Comparison of ENCODE assay signal across 1 cellular context in genomic region chr19:18093439-18094161, GRCh38.
A peak's percentile ranks its signal among the peaks of the same experiment; 100 is the strongest.
TF ChIP-seq lines count a peak whose summit lies in the region.

No MANE protein-coding gene starts in this region.

TF ChIP-seq in K562, 482 proteins besides CTCF, POLR2A, EP300 and RAD21 (continued from another document and continues in another):
- TF ChIP-seq ZNF277 (CRISPR knock-in tag; IDR thresholded peaks at IDR 0.05; ENCODE audit: borderline replicate concordance) = no peak
- no peak for TF ChIP-seq MLX (CRISPR knock-in tag; conservative IDR thresholded peaks at IDR 0.05)
- peak; percentile 73 for TF ChIP-seq CBFA2T2 (conservative IDR thresholded peaks at IDR 0.05)
- no peak for TF ChIP-seq JUN (IDR thresholded peaks at IDR 0.05; ENCODE audit: borderline replicate concordance, low read depth, low read length)
- no peak for TF ChIP-seq JUN (CRISPR knock-in tag; IDR thresholded peaks at IDR 0.05; ENCODE audit: borderline replicate concordance)
- TF ChIP-seq IRF9 (tag; IDR thresholded peaks at IDR 0.05) = no peak
- no peak for TF ChIP-seq ZNF518B (CRISPR knock-in tag; IDR thresholded peaks at IDR 0.05)
- no peak for TF ChIP-seq NR4A1 (CRISPR knock-in tag; IDR thresholded peaks at IDR 0.05)
- TF ChIP-seq NR4A1 (tag; IDR thresholded peaks at IDR 0.05) = peak; percentile 66; the same call in 1 of the 2 replicates
- TF ChIP-seq NRF1 (conservative IDR thresholded peaks at IDR 0.05 in 1 of 2, IDR thresholded peaks at IDR 0.05 in 1 of 2) = 0 out of 4 replicates have a peak, but pooled peaks of 1 of the 2 experiments have one; percentile 10
- no peak for TF ChIP-seq BRF2 (IDR thresholded peaks at IDR 0.05; ENCODE audit: borderline replicate concordance, insufficient read depth, insufficient read length)
- no peak for TF ChIP-seq SUPT5H (IDR thresholded peaks at IDR 0.05)
- TF ChIP-seq KDM2B (CRISPR knock-in tag; IDR thresholded peaks at IDR 0.05) = no peak
- no peak for TF ChIP-seq HDAC3 (IDR thresholded peaks at IDR 0.05; ENCODE audit: borderline replicate concordance, partially characterized antibody)
- peak; percentile 91 for TF ChIP-seq NFYB (IDR thresholded peaks at IDR 0.05; ENCODE audit: extremely low read depth, insufficient read length)
- no peak for TF ChIP-seq HNRNPUL1 (IDR thresholded peaks at IDR 0.05; ENCODE audit: low read length)
- no peak for TF ChIP-seq ELF4 (CRISPR knock-in tag; IDR thresholded peaks at IDR 0.05)
- 0 out of 2 replicates have a peak, but pooled peaks have one; percentile 46 for TF ChIP-seq E2F3 (CRISPR knock-in tag; IDR thresholded peaks at IDR 0.05)
- no peak for TF ChIP-seq ZFX (CRISPR knock-in tag; IDR thresholded peaks at IDR 0.05)
- TF ChIP-seq EHMT2 (IDR thresholded peaks at IDR 0.05) = 0 out of 2 replicates have a peak, but pooled peaks have one; percentile 23
- TF ChIP-seq PML (IDR thresholded peaks at IDR 0.05; ENCODE audit: low read length) = no peak
- no peak for TF ChIP-seq TAL1 (IDR thresholded peaks at IDR 0.05)
- no peak for TF ChIP-seq ARHGAP35 (IDR thresholded peaks at IDR 0.05; ENCODE audit: partially characterized antibody)
- no peak for TF ChIP-seq GTF2A2 (tag; IDR thresholded peaks at IDR 0.05)
- TF ChIP-seq CUX1 (CRISPR knock-in tag; IDR thresholded peaks at IDR 0.05) = no peak
- TF ChIP-seq ATF3 (IDR thresholded peaks at IDR 0.05) = 0 out of 2 replicates have a peak, but pooled peaks have one; percentile 14
- no peak for TF ChIP-seq ATF3 (CRISPR knock-in tag; conservative IDR thresholded peaks at IDR 0.05)
- TF ChIP-seq CBFA2T3 (IDR thresholded peaks at IDR 0.05) = no peak
- TF ChIP-seq RNF2 (IDR thresholded peaks at IDR 0.05) = no peak
- TF ChIP-seq U2AF2 (optimal IDR thresholded peaks at IDR 0.05; ENCODE audit: low read depth, low read length) = no peak
- no peak for TF ChIP-seq ZKSCAN8 (CRISPR knock-in tag; IDR thresholded peaks at IDR 0.05)
- TF ChIP-seq CHD2 (IDR thresholded peaks at IDR 0.05; ENCODE audit: low read depth, low read length) = peak; percentile 62
- TF ChIP-seq BRD9 (IDR thresholded peaks at IDR 0.05; ENCODE audit: low read depth, partially characterized antibody) = no peak
- no peak for TF ChIP-seq NCOA2 (IDR thresholded peaks at IDR 0.05; ENCODE audit: partially characterized antibody in 2 of 2)
- no peak for TF ChIP-seq MEF2A (IDR thresholded peaks at IDR 0.05; ENCODE audit: control insufficient read depth, low read depth, low read length)
- TF ChIP-seq CBX3 (IDR thresholded peaks at IDR 0.05; ENCODE audit: borderline replicate concordance in 1 of 2, low read length in 2 of 2) = peak in 1 of 2 experiments; percentile 66; a peak in 1 of 3 replicates
- TF ChIP-seq ZZZ3 (IDR thresholded peaks at IDR 0.05) = no peak
- no peak for TF ChIP-seq CREM (IDR thresholded peaks at IDR 0.05; ENCODE audit: low read depth)
- no peak for TF ChIP-seq ZNF436 (CRISPR knock-in tag; IDR thresholded peaks at IDR 0.05)
- TF ChIP-seq HMGXB4 (CRISPR knock-in tag; IDR thresholded peaks at IDR 0.05) = no peak
- peak; percentile 66; the same call in 1 of the 2 replicates for TF ChIP-seq KLF6 (CRISPR knock-in tag; IDR thresholded peaks at IDR 0.05; ENCODE audit: borderline replicate concordance)
- no peak for TF ChIP-seq TCF7 (IDR thresholded peaks at IDR 0.05; ENCODE audit: borderline replicate concordance)
- TF ChIP-seq HSF4 (CRISPR knock-in tag; IDR thresholded peaks at IDR 0.05; ENCODE audit: borderline replicate concordance) = no peak
- no peak for TF ChIP-seq SP2 (IDR thresholded peaks at IDR 0.05; ENCODE audit: extremely low read depth, low read depth, low read length, poor library complexity, severe bottlenecking)
- peak; percentile 99 for TF ChIP-seq USF1 (CRISPR knock-in tag; IDR thresholded peaks at IDR 0.05)
- TF ChIP-seq MXI1 (IDR thresholded peaks at IDR 0.05; ENCODE audit: low read depth, low read length) = no peak
- no peak for TF ChIP-seq KAT2B (IDR thresholded peaks at IDR 0.05; ENCODE audit: low read depth, low read length)
- TF ChIP-seq RHOXF2B (CRISPR knock-in tag; conservative IDR thresholded peaks at IDR 0.05) = no peak
- TF ChIP-seq THAP7 (CRISPR knock-in tag; IDR thresholded peaks at IDR 0.05) = no peak
- TF ChIP-seq SIX5 (IDR thresholded peaks at IDR 0.05; ENCODE audit: borderline replicate concordance in 1 of 2, insufficient read depth in 1 of 2, low read depth in 1 of 2, low read length in 2 of 2) = no peak
- no peak for TF ChIP-seq ZNF696 (CRISPR knock-in tag; conservative IDR thresholded peaks at IDR 0.05)
- TF ChIP-seq ZNF695 (CRISPR knock-in tag; IDR thresholded peaks at IDR 0.05) = no peak
- TF ChIP-seq BACH1 (tag; IDR thresholded peaks at IDR 0.05) = 0 out of 2 replicates have a peak, but pooled peaks have one; percentile 23
